Comparison of ENCODE assay signal across 9 cellular contexts in genomic region chr3:184174278-184174645, GRCh38. TPM values are rescaled to one million over a fixed set of nuclear protein-coding genes. Genes with fewer than 3 reads are reported as not detected.
DNase-seq lines count a peak whose midpoint lies in the region; ATAC-seq, FAIRE-seq and TF ChIP-seq lines count a peak whose summit lies in the region.
"Had no signal": no experiment of that assay in that cellular context is flagged by ENCODE, and none has a peak within 500 bp of the region (broad histone marks: within the 10 kb centered on the region; RNA-seq: fewer than 3 reads in every experiment).

No MANE protein-coding gene starts in this region.

- 18 to 22% methylated on average over 4 of the region's 4 CpGs for WGBS in pancreas, 2 donors

- H3K4me2 ChIP-seq in PC-3 (ENCODE audit: low read length) = peak overlapping the region; percentile 48; the same call in 1 of the 2 replicates

- H3K4me3 ChIP-seq in PC-3 (ENCODE audit: low read length) (peak overlapping the region; percentile 24; the same call in 1 of the 2 replicates), pancreas (no peak overlapping the region)

- H3K4me1 ChIP-seq in PC-3 (ENCODE audit: insufficient read depth, low read length) = peaks cover 54% of the 10 kb centered on the region
- H3K4me1 ChIP-seq in pancreas = peaks cover 4 to 12% (median 7%) of the 10 kb centered on the region in 3 donors

- no peak for TF ChIP-seq CTCF in PC-3 (conservative IDR thresholded peaks at IDR 0.05; ENCODE audit: low read depth, low read length)
- TF ChIP-seq CTCF in pancreas (IDR thresholded peaks at IDR 0.05) = no peak

- POLR2A ChIA-PET in PC-3 (lab: Charles Lee; ENCODE audit: unreplicated experiment) = interaction anchor here (0.6 to 1.1 kb wide), 2 partner anchors 145 to 289 kb away, joined by 25 to 37 read pairs; partner anchors contain the start of gene PARL

- intact Hi-C loops in PC-3 (cut with micrococcal nuclease) (loop anchor here (1.0 to 2.0 kb wide), 4 partner anchors 17 to 125 kb away; partner anchors contain the start of genes EEF1AKMT4 and PSMD2), pancreas (cut with DNase I) (no loop called here)

- peaks cover 18% of the 10 kb centered on the region for H4K20me1 ChIP-seq in PC-3 (ENCODE audit: low read length)

- H3K9me3 ChIP-seq in PC-3 (ENCODE audit: low read length) = no peaks in the 10 kb centered on the region
- no peaks in the 10 kb centered on the region for H3K9me3 ChIP-seq in pancreas

- H3K36me3 ChIP-seq in PC-3 (ENCODE audit: low read depth, low read length) (peaks cover 23% of the 10 kb centered on the region), pancreas (peaks cover 0 to 18% (median 6%) of the 10 kb centered on the region in 3 donors)

- peak; percentile 65 for DNase-seq in activated CD8-positive, alpha-beta memory T cell treated with anti-CD3 and anti-CD28 coated beads for 24 hours
- no peak for DNase-seq in activated CD8-positive, alpha-beta memory T cell treated with anti-CD3 and anti-CD28 coated beads, Interleukin-2, amount 50 U/mL, for 48 hours
- DNase-seq in PC-3 = no peak
- DNase-seq in frontal cortex (ENCODE audit: low spot score in 2 of 2) = no peak
- no peak for DNase-seq in stimulated activated naive CD8-positive, alpha-beta T cell treated with anti-CD3 and anti-CD28 coated beads, Interleukin-15, amount 100 ng/mL, for 72 hours
- DNase-seq in pancreas = no peak
- DNase-seq in NCI-H82 treated with DMSO at 0.1 percent for 48 hours (lab: John Stamatoyannopoulos, UW; ENCODE audit: unreplicated experiment) = no peak
- no peak for DNase-seq in G401 (ENCODE audit: low spot score)

- peak overlapping the region in 1 of 2 donors; percentile 3 for H3K27ac Mint-ChIP-seq in stimulated activated naive CD8-positive, alpha-beta T cell treated with anti-CD3 and anti-CD28 coated beads, Interleukin-15, amount 100 ng/mL, for 72 hours

- in situ Hi-C loops in G401 (cut with HindIII; ENCODE audit: low sequenced_read_pairs) = no loop called here

- no peaks in the 10 kb centered on the region for H3F3A ChIP-seq in PC-3 (ENCODE audit: low read length, unreplicated experiment)

- H3K79me2 ChIP-seq in PC-3 (ENCODE audit: low read length) = peaks cover 46% of the 10 kb centered on the region

- CTCF ChIA-PET in PC-3 (lab: Charles Lee) = interaction anchor here (0.6 kb wide), 1 partner anchor 22 kb away, joined by 8 read pairs; no protein-coding TSS in a partner anchor

- no peaks in the 10 kb centered on the region for H3K27me3 ChIP-seq in PC-3 (ENCODE audit: low read length)
- no peaks in the 10 kb centered on the region for H3K27me3 ChIP-seq in pancreas

- H3K4me1 Mint-ChIP-seq in stimulated activated naive CD8-positive, alpha-beta T cell treated with anti-CD3 and anti-CD28 coated beads, Interleukin-15, amount 100 ng/mL, for 72 hours = peaks cover 54% of the 10 kb centered on the region

- FAIRE-seq in frontal cortex (lab: Jason Lieb, UNC) (peak; percentile 60), pancreas (lab: Jason Lieb, UNC) (no peak)

- H3K9me2 ChIP-seq in PC-3 (replicated peaks; ENCODE audit: low read length) = no peaks in the 10 kb centered on the region

- no peaks in the 10 kb centered on the region for H3K9me3 Mint-ChIP-seq in stimulated activated naive CD8-positive, alpha-beta T cell treated with anti-CD3 and anti-CD28 coated beads, Interleukin-15, amount 100 ng/mL, for 72 hours

- ATAC-seq in PC-3 = no peak
- ATAC-seq in stimulated activated naive CD8-positive, alpha-beta T cell treated with anti-CD3 and anti-CD28 coated beads, Interleukin-15, amount 100 ng/mL, for 72 hours = peak; percentile 2
- ATAC-seq in pancreas = no peak

- no peaks in the 10 kb centered on the region for H3K27me3 Mint-ChIP-seq in stimulated activated naive CD8-positive, alpha-beta T cell treated with anti-CD3 and anti-CD28 coated beads, Interleukin-15, amount 100 ng/mL, for 72 hours

- H3K27ac ChIP-seq in PC-3 (ENCODE audit: low read length) (no peak overlapping the region), pancreas (peak overlapping the region in 1 of 4 donors; percentile 37)

- peak overlapping the region; percentile 92 to 98 for H3K4me3 Mint-ChIP-seq in stimulated activated naive CD8-positive, alpha-beta T cell treated with anti-CD3 and anti-CD28 coated beads, Interleukin-15, amount 100 ng/mL, for 72 hours

- no peak overlapping the region for H2AFZ ChIP-seq in PC-3 (ENCODE audit: low read length)

- H3K9ac ChIP-seq in PC-3 (ENCODE audit: low read length) = no peak overlapping the region

- BruUV-seq in PC-3 (replicated peaks; lab: Mats Ljungman, UMichigan) = no TSS peak

RNA-seq across cellular contexts. Expression of gene AP2M1, which starts 0.4 kb away (rescaled TPM):
- total RNA-seq in PC-3 (2014; rRNA removed) (522 and 538 TPM in 2 replicates), frontal cortex (344 TPM), pancreas (100 to 1,000 TPM in 1 of 6 donors, 10 to 100 TPM in 5; 67.8 to 136 (median 81.8) TPM)
- 100 to 1,000 TPM in 1 of 2 donors, 10 to 100 TPM in 1; 69.3 to 113 TPM for polyA plus RNA-seq in pancreas
- total RNA-seq in G401 (2014; rRNA removed; shearing (Covaris generic)) = 330 and 352 TPM in 2 replicates

RNA-seq across cellular contexts. Expression of gene ABCF3, which starts 11.7 kb away (rescaled TPM):
- 84.7 and 85.5 TPM in 2 replicates for total RNA-seq in PC-3 (2014; rRNA removed)
- 47.3 TPM for total RNA-seq in frontal cortex
- total RNA-seq in pancreas = 10 to 100 TPM; 31.7 to 49.4 (median 37.7) TPM
- 10 to 100 TPM; 79.7 to 92.1 TPM for polyA plus RNA-seq in pancreas
- total RNA-seq in G401 (2014; rRNA removed; shearing (Covaris generic)) = 47.0 and 63.5 TPM in 2 replicates

RNA-seq across cellular contexts. Expression of gene DVL3, which starts 19.1 kb away (rescaled TPM):
- total RNA-seq in PC-3 (2014; rRNA removed) = 50.6 and 56.1 TPM in 2 replicates
- 34.6 TPM for total RNA-seq in frontal cortex
- 10 to 100 TPM; 31.0 to 44.9 (median 35.1) TPM for total RNA-seq in pancreas
- 10 to 100 TPM; 47.5 to 53.8 TPM for polyA plus RNA-seq in pancreas
- total RNA-seq in G401 (2014; rRNA removed; shearing (Covaris generic)) = 41.6 and 47.0 TPM in 2 replicates

RNA-seq across cellular contexts. Expression of gene EIF2B5, which starts 39.1 kb away (rescaled TPM):
- total RNA-seq in PC-3 (2014; rRNA removed) (51.3 and 57.0 TPM in 2 replicates), frontal cortex (42.8 TPM), pancreas (10 to 100 TPM; 12.4 to 23.6 (median 17.1) TPM)
- 10 to 100 TPM; 32.1 to 53.3 TPM for polyA plus RNA-seq in pancreas
- total RNA-seq in G401 (2014; rRNA removed; shearing (Covaris generic)) = 64.3 and 64.9 TPM in 2 replicates

RNA-seq across cellular contexts. Expression of gene VWA5B2, which starts 55.1 kb away (rescaled TPM):
- total RNA-seq in PC-3 (2014; rRNA removed) = 1.4 and 1.9 TPM in 2 replicates
- total RNA-seq in frontal cortex = 0.41 TPM
- total RNA-seq in pancreas = 1 to 10 TPM; 1.2 to 7.9 (median 4.5) TPM
- 100 to 1,000 TPM in 1 of 2 donors, 10 to 100 TPM in 1; 30.3 to 105 TPM for polyA plus RNA-seq in pancreas
- total RNA-seq in G401 (2014; rRNA removed; shearing (Covaris generic)) = 0.20 and 0.43 TPM in 2 replicates
- total RNA-seq: mucosa of gallbladder had no signal
